11 cellular contexts compared by ENCODE assay signal in genomic region chr9:68330531-68331173, GRCh38. TPM values are rescaled to one million over a fixed set of nuclear protein-coding genes. Genes with fewer than 3 reads are reported as not detected.
"Had no signal": no experiment of that assay in that cellular context is flagged by ENCODE, and none has a peak within 500 bp of the region (broad histone marks: within the 10 kb centered on the region; RNA-seq: fewer than 3 reads in every experiment).

No MANE protein-coding gene starts in this region.

RNA-seq across cellular contexts. Expression of gene PGM5, which starts 25.8 kb away (rescaled TPM):
- total RNA-seq: activated CD4-positive, alpha-beta memory T cell treated with anti-CD3 and anti-CD28 coated beads, Interleukin-2, amount 10 ng/mL, durations not matched to agents 7 days and 5 days; activated CD4-positive, alpha-beta T cell treated with anti-CD3 and anti-CD28 coated beads for 36 hours; activated CD4-positive, alpha-beta T cell treated with anti-CD3 and anti-CD28 coated beads, Interleukin-2, amount 10 ng/mL, durations not matched to agents 7 days and 5 days; activated CD8-positive, alpha-beta memory T cell treated with anti-CD3 and anti-CD28 coated beads, Interleukin-2, amount 10 ng/mL, durations not matched to agents 7 days and 5 days; activated CD8-positive, alpha-beta T cell treated with anti-CD3 and anti-CD28 coated beads, Interleukin-2, amount 10 ng/mL, durations not matched to agents 7 days and 5 days; activated naive CD8-positive, alpha-beta T cell treated with anti-CD3 and anti-CD28 coated beads, Interleukin-2, amount 10 ng/mL, durations not matched to agents 7 days and 5 days; activated T-helper 2 cell treated with anti-CD3 and anti-CD28 coated beads, Interferon-gamma antibody, Interleukin-2, Interleukin-4, amounts not matched to agents 10 μg/mL and 5 μg/mL and 100 μg/mL, durations not matched to agents 14 hours and 24 hours and 36 hours had no signal

RNA-seq across cellular contexts. Expression of gene FOXD4L3, which starts 28.0 kb away (rescaled TPM):
- total RNA-seq: activated CD4-positive, alpha-beta memory T cell treated with anti-CD3 and anti-CD28 coated beads, Interleukin-2, amount 10 ng/mL, durations not matched to agents 7 days and 5 days; activated CD4-positive, alpha-beta T cell treated with anti-CD3 and anti-CD28 coated beads for 36 hours; activated naive CD8-positive, alpha-beta T cell treated with anti-CD3 and anti-CD28 coated beads, Interleukin-2, amount 10 ng/mL, durations not matched to agents 7 days and 5 days; activated T-helper 2 cell treated with anti-CD3 and anti-CD28 coated beads, Interferon-gamma antibody, Interleukin-2, Interleukin-4, amounts not matched to agents 10 μg/mL and 5 μg/mL and 100 μg/mL, durations not matched to agents 14 hours and 24 hours and 36 hours; ascending aorta; bronchial epithelial cell; WTC11 had no signal
- polyA plus RNA-seq: adipose tissue had no signal
